In the genomic region with DNA sequence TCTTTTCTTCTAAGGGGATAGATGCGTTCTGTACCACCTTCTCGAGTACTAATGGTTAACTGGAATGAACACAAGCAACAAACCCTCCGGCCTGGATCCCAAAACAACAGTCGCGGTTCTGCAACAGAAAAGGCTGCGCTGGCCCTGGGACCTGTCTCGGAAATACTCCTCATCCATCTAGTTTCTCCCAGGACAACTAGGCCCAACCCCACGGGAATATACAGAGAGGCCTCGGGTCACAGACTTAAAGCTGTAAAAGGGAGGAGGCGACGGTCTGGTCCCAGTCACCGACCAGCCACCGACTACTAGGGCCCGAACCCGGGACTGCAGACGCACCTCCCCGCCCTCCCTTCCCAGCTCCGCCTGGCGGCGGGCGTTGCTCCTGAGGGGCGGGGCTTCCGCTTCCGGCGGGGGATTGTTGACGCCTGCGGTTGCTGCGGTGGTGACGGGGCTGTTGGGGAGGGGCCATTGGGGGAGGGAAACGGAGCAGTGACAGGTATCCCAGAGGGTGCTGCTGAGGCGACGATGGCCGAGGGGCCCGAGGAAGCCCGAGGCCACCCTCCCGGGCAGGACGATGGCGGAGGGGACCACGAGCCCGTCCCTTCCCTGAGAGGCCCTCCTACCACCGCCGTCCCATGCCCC, we compare ENCODE assay signal across 1 cellular context.
TF ChIP-seq lines count a peak whose summit lies in the region.

A gene with protein sequence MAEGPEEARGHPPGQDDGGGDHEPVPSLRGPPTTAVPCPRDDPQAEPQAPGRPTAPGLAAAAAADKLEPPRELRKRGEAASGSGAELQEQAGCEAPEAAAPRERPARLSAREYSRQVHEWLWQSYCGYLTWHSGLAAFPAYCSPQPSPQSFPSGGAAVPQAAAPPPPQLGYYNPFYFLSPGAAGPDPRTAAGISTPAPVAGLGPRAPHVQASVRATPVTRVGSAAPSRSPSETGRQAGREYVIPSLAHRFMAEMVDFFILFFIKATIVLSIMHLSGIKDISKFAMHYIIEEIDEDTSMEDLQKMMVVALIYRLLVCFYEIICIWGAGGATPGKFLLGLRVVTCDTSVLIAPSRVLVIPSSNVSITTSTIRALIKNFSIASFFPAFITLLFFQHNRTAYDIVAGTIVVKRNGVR (plus strand): TSS at position 418 of the 642 bp plus-strand sequence. CDS start 108 bp downstream, at position 526.

TF ChIP-seq in HepG2, 621 proteins besides CTCF, POLR2A, EP300 and RAD21 (continued from another document and continues in another):
- TF ChIP-seq BHLHE40 (IDR thresholded peaks at IDR 0.05; ENCODE audit: low read length) = peak; percentile 47; the same call in 1 of the 2 replicates
- no peak for TF ChIP-seq EED (CRISPR knock-in tag; IDR thresholded peaks at IDR 0.05)
- no peak for TF ChIP-seq MTF1 (CRISPR knock-in tag; IDR thresholded peaks at IDR 0.05)
- TF ChIP-seq, protein P1, sequence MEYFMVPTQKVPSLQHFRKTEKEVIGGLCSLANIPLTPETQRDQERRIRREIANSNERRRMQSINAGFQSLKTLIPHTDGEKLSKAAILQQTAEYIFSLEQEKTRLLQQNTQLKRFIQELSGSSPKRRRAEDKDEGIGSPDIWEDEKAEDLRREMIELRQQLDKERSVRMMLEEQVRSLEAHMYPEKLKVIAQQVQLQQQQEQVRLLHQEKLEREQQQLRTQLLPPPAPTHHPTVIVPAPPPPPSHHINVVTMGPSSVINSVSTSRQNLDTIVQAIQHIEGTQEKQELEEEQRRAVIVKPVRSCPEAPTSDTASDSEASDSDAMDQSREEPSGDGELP (IDR thresholded peaks at IDR 0.05; ENCODE audit: borderline replicate concordance, low read depth) = peak; percentile 41; the same call in 1 of the 2 replicates
- peak; percentile 85 for TF ChIP-seq RBM39 (IDR thresholded peaks at IDR 0.05; ENCODE audit: low read depth, low read length, poor library complexity, severe bottlenecking)
- no peak for TF ChIP-seq HDAC6 (IDR thresholded peaks at IDR 0.05; ENCODE audit: low read depth, low read length)
- TF ChIP-seq, protein P2, sequence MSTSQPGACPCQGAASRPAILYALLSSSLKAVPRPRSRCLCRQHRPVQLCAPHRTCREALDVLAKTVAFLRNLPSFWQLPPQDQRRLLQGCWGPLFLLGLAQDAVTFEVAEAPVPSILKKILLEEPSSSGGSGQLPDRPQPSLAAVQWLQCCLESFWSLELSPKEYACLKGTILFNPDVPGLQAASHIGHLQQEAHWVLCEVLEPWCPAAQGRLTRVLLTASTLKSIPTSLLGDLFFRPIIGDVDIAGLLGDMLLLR (CRISPR knock-in tag; IDR thresholded peaks at IDR 0.05) = peak; percentile 70
- no peak for TF ChIP-seq NR1H2 (CRISPR knock-in tag; IDR thresholded peaks at IDR 0.05; ENCODE audit: borderline replicate concordance, low read depth)
- no peak for TF ChIP-seq ZNF232 (CRISPR knock-in tag; IDR thresholded peaks at IDR 0.05; ENCODE audit: borderline replicate concordance)
- peak; percentile 63 for TF ChIP-seq GATAD2A (CRISPR knock-in tag; IDR thresholded peaks at IDR 0.05)
- peak; percentile 81 for TF ChIP-seq PHF20 (CRISPR knock-in tag; IDR thresholded peaks at IDR 0.05)
- TF ChIP-seq ZNF670 (CRISPR knock-in tag; IDR thresholded peaks at IDR 0.05; ENCODE audit: borderline replicate concordance) = peak; percentile 98
- TF ChIP-seq MATR3 (CRISPR knock-in tag; IDR thresholded peaks at IDR 0.05) = no peak
- peak; percentile 77; the same call in 1 of the 3 replicates for TF ChIP-seq MXI1 (IDR thresholded peaks at IDR 0.05; ENCODE audit: borderline replicate concordance, low read depth, low read length)
- no peak for TF ChIP-seq ZNF816 (CRISPR knock-in tag; IDR thresholded peaks at IDR 0.05; ENCODE audit: borderline replicate concordance)
- no peak for TF ChIP-seq ZNF136 (CRISPR knock-in tag; IDR thresholded peaks at IDR 0.05; ENCODE audit: low read depth)
- peak; percentile 65; the same call in 1 of the 2 replicates for TF ChIP-seq TBX3 (IDR thresholded peaks at IDR 0.05; ENCODE audit: borderline replicate concordance)
- TF ChIP-seq ZFP37 (CRISPR knock-in tag; IDR thresholded peaks at IDR 0.05; ENCODE audit: borderline replicate concordance) = peak; percentile 37; the same call in 1 of the 2 replicates
- TF ChIP-seq MEIS2 (CRISPR knock-in tag; IDR thresholded peaks at IDR 0.05) = peak; percentile 87
- TF ChIP-seq MIER3 (CRISPR knock-in tag; IDR thresholded peaks at IDR 0.05; ENCODE audit: borderline replicate concordance) = peak; percentile 65; the same call in 1 of the 2 replicates
- peak; percentile 47; the same call in 1 of the 2 replicates for TF ChIP-seq ZNF331 (CRISPR knock-in tag; IDR thresholded peaks at IDR 0.05)
- TF ChIP-seq, protein P3, sequence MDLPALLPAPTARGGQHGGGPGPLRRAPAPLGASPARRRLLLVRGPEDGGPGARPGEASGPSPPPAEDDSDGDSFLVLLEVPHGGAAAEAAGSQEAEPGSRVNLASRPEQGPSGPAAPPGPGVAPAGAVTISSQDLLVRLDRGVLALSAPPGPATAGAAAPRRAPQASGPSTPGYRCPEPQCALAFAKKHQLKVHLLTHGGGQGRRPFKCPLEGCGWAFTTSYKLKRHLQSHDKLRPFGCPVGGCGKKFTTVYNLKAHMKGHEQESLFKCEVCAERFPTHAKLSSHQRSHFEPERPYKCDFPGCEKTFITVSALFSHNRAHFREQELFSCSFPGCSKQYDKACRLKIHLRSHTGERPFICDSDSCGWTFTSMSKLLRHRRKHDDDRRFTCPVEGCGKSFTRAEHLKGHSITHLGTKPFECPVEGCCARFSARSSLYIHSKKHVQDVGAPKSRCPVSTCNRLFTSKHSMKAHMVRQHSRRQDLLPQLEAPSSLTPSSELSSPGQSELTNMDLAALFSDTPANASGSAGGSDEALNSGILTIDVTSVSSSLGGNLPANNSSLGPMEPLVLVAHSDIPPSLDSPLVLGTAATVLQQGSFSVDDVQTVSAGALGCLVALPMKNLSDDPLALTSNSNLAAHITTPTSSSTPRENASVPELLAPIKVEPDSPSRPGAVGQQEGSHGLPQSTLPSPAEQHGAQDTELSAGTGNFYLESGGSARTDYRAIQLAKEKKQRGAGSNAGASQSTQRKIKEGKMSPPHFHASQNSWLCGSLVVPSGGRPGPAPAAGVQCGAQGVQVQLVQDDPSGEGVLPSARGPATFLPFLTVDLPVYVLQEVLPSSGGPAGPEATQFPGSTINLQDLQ (CRISPR knock-in tag; IDR thresholded peaks at IDR 0.05) = no peak; the same call in 1 of the 2 replicates
- peak; percentile 56 for TF ChIP-seq GATA4 (IDR thresholded peaks at IDR 0.05; ENCODE audit: borderline replicate concordance, low read depth)
- TF ChIP-seq KMT2A (CRISPR knock-in tag; IDR thresholded peaks at IDR 0.05) = no peak; the same call in 1 of the 2 replicates
- TF ChIP-seq ZNF614 (CRISPR knock-in tag; IDR thresholded peaks at IDR 0.05; ENCODE audit: borderline replicate concordance) = peak; percentile 86; the same call in 1 of the 2 replicates
- TF ChIP-seq, protein P4, sequence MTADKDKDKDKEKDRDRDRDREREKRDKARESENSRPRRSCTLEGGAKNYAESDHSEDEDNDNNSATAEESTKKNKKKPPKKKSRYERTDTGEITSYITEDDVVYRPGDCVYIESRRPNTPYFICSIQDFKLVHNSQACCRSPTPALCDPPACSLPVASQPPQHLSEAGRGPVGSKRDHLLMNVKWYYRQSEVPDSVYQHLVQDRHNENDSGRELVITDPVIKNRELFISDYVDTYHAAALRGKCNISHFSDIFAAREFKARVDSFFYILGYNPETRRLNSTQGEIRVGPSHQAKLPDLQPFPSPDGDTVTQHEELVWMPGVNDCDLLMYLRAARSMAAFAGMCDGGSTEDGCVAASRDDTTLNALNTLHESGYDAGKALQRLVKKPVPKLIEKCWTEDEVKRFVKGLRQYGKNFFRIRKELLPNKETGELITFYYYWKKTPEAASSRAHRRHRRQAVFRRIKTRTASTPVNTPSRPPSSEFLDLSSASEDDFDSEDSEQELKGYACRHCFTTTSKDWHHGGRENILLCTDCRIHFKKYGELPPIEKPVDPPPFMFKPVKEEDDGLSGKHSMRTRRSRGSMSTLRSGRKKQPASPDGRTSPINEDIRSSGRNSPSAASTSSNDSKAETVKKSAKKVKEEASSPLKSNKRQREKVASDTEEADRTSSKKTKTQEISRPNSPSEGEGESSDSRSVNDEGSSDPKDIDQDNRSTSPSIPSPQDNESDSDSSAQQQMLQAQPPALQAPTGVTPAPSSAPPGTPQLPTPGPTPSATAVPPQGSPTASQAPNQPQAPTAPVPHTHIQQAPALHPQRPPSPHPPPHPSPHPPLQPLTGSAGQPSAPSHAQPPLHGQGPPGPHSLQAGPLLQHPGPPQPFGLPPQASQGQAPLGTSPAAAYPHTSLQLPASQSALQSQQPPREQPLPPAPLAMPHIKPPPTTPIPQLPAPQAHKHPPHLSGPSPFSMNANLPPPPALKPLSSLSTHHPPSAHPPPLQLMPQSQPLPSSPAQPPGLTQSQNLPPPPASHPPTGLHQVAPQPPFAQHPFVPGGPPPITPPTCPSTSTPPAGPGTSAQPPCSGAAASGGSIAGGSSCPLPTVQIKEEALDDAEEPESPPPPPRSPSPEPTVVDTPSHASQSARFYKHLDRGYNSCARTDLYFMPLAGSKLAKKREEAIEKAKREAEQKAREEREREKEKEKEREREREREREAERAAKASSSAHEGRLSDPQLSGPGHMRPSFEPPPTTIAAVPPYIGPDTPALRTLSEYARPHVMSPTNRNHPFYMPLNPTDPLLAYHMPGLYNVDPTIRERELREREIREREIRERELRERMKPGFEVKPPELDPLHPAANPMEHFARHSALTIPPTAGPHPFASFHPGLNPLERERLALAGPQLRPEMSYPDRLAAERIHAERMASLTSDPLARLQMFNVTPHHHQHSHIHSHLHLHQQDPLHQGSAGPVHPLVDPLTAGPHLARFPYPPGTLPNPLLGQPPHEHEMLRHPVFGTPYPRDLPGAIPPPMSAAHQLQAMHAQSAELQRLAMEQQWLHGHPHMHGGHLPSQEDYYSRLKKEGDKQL (CRISPR knock-in tag; IDR thresholded peaks at IDR 0.05; ENCODE audit: low read depth) = peak; percentile 76; the same call in 1 of the 2 replicates
- 0 out of 2 replicates have a peak, but pooled peaks have one; percentile 49 for TF ChIP-seq SPEN (CRISPR knock-in tag; IDR thresholded peaks at IDR 0.05; ENCODE audit: low read depth)
- TF ChIP-seq, protein P5, sequence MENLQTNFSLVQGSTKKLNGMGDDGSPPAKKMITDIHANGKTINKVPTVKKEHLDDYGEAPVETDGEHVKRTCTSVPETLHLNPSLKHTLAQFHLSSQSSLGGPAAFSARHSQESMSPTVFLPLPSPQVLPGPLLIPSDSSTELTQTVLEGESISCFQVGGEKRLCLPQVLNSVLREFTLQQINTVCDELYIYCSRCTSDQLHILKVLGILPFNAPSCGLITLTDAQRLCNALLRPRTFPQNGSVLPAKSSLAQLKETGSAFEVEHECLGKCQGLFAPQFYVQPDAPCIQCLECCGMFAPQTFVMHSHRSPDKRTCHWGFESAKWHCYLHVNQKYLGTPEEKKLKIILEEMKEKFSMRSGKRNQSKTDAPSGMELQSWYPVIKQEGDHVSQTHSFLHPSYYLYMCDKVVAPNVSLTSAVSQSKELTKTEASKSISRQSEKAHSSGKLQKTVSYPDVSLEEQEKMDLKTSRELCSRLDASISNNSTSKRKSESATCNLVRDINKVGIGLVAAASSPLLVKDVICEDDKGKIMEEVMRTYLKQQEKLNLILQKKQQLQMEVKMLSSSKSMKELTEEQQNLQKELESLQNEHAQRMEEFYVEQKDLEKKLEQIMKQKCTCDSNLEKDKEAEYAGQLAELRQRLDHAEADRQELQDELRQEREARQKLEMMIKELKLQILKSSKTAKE (CRISPR knock-in tag; IDR thresholded peaks at IDR 0.05; ENCODE audit: borderline replicate concordance) = peak; percentile 72; the same call in 1 of the 2 replicates
- TF ChIP-seq KLF16 (CRISPR knock-in tag; IDR thresholded peaks at IDR 0.05) = peak in 1 of 2 experiments; percentile 75; a peak in 2 of 4 replicates
- TF ChIP-seq, protein P6, sequence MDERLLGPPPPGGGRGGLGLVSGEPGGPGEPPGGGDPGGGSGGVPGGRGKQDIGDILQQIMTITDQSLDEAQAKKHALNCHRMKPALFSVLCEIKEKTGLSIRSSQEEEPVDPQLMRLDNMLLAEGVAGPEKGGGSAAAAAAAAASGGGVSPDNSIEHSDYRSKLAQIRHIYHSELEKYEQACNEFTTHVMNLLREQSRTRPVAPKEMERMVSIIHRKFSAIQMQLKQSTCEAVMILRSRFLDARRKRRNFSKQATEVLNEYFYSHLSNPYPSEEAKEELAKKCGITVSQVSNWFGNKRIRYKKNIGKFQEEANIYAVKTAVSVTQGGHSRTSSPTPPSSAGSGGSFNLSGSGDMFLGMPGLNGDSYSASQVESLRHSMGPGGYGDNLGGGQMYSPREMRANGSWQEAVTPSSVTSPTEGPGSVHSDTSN (CRISPR knock-in tag; IDR thresholded peaks at IDR 0.05) = no peak
- TF ChIP-seq ERF (CRISPR knock-in tag; IDR thresholded peaks at IDR 0.05) = peak; percentile 62; the same call in 1 of the 2 replicates
- peak; percentile 44; the same call in 1 of the 2 replicates for TF ChIP-seq PPARG (CRISPR knock-in tag; conservative IDR thresholded peaks at IDR 0.05)
- TF ChIP-seq ZNF530 (CRISPR knock-in tag; IDR thresholded peaks at IDR 0.05; ENCODE audit: low read depth) = no peak
- peak; percentile 38 for TF ChIP-seq U2AF1 (optimal IDR thresholded peaks at IDR 0.05; ENCODE audit: low read depth, low read length)
- TF ChIP-seq, protein P7, sequence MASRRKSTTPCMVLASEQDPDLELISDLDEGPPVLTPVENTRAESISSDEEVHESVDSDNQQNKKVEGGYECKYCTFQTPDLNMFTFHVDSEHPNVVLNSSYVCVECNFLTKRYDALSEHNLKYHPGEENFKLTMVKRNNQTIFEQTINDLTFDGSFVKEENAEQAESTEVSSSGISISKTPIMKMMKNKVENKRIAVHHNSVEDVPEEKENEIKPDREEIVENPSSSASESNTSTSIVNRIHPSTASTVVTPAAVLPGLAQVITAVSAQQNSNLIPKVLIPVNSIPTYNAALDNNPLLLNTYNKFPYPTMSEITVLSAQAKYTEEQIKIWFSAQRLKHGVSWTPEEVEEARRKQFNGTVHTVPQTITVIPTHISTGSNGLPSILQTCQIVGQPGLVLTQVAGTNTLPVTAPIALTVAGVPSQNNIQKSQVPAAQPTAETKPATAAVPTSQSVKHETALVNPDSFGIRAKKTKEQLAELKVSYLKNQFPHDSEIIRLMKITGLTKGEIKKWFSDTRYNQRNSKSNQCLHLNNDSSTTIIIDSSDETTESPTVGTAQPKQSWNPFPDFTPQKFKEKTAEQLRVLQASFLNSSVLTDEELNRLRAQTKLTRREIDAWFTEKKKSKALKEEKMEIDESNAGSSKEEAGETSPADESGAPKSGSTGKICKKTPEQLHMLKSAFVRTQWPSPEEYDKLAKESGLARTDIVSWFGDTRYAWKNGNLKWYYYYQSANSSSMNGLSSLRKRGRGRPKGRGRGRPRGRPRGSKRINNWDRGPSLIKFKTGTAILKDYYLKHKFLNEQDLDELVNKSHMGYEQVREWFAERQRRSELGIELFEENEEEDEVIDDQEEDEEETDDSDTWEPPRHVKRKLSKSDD (CRISPR knock-in tag; IDR thresholded peaks at IDR 0.05; ENCODE audit: low read depth) = no peak
- no peak for TF ChIP-seq LCORL (IDR thresholded peaks at IDR 0.05)
- TF ChIP-seq LCORL (CRISPR knock-in tag; IDR thresholded peaks at IDR 0.05) = peak; percentile 29; the same call in 1 of the 2 replicates
- peak; percentile 78 for TF ChIP-seq SKI (IDR thresholded peaks at IDR 0.05; ENCODE audit: partially characterized antibody)
- TF ChIP-seq ZC3H13 (CRISPR knock-in tag; IDR thresholded peaks at IDR 0.05) = 0 out of 2 replicates have a peak, but pooled peaks have one; percentile 52
- TF ChIP-seq SALL2 (CRISPR knock-in tag; IDR thresholded peaks at IDR 0.05) = peak; percentile 81
- TF ChIP-seq ZNF333 (CRISPR knock-in tag; IDR thresholded peaks at IDR 0.05; ENCODE audit: borderline replicate concordance) = peak; percentile 66
- 0 out of 2 replicates have a peak, but pooled peaks have one; percentile 56 for TF ChIP-seq THYN1 (CRISPR knock-in tag; IDR thresholded peaks at IDR 0.05; ENCODE audit: borderline replicate concordance, low read depth)
- TF ChIP-seq MAFG (CRISPR knock-in tag; IDR thresholded peaks at IDR 0.05) = no peak
- peak; percentile 54; the same call in 1 of the 2 replicates for TF ChIP-seq BCL6 (CRISPR knock-in tag; IDR thresholded peaks at IDR 0.05)
